Comparison of ENCODE assay signal across 9 cellular contexts in the genomic region with DNA sequence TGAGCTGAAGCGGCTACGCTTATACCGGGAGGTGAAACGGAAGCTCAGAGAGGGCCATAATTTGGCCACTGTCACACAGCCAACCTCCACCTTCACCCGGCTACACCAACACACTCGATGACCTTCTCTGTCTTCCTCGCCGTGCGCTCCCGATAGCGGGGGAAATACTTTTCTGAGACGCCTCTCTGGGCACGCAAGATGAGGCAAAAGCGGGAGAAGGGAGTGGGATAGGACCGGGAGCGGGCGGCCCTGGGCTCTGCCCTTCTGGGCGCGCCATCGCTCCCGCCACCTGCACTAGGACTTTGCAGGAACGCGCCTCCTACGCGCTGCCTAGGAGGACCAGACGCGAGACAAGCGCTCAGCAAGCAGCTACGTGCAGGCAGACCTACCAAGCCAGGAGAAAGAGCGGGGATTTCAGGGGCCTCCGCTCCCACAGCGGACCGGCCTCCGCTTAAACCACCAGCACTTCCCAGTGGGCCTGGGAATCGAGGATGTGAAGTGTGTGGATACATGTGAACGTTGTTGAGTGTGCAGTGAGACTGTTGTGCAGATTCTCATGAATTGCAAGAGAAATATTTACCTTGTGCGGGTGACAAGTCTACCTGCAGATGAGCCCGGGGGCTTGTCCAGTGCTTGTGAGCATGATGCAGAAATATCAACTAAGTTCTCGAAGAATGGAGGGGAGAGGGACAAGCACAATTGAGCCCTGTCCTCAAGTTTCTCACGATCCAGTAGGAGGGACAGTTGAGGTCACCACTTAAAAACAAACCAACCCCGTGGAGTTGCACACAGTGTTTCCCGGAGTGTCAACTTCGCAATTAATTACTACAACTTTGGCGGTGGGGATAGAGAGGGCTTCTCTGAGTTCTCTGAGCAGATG. TPM values are rescaled to one million over a fixed set of nuclear protein-coding genes. Genes with fewer than 3 reads are reported as not detected.
DNase-seq lines count a peak whose midpoint lies in the region; ATAC-seq lines count a peak whose summit lies in the region.
"Had no signal": no experiment of that assay in that cellular context is flagged by ENCODE, and none has a peak within 500 bp of the region (broad histone marks: within the 10 kb centered on the region; RNA-seq: fewer than 3 reads in every experiment).

No MANE protein-coding gene starts in this region.

- H3K36me3 Mint-ChIP-seq in activated CD4-positive, alpha-beta T cell treated with anti-CD3 and anti-CD28 coated beads for 36 hours (ENCODE audit: low read depth), result no peaks in the 10 kb centered on the region
- no peaks in the 10 kb centered on the region for H3K36me3 Mint-ChIP-seq in stimulated activated naive B cell treated with anti-CD40 and anti-IgM and Interleukin-4, amounts not matched to agents 10 μg/mL and 1 μg/mL and 100 μg/mL, for 72 hours

- H3K36me3 ChIP-seq in adipocyte (ENCODE audit: control insufficient read depth, insufficient read depth, low read length, severe bottlenecking), result no peaks in the 10 kb centered on the region
- H3K36me3 ChIP-seq in iPS-20b (ENCODE audit: insufficient read depth, low read depth, low read length), result no peaks in the 10 kb centered on the region

- no peak for DNase-seq in activated CD4-positive, alpha-beta T cell treated with anti-CD3 and anti-CD28 coated beads for 36 hours
- no peak for DNase-seq in activated CD4-positive, alpha-beta T cell treated with anti-CD3 and anti-CD28 coated beads for 1 hour
- no peak for DNase-seq in adipocyte (ENCODE audit: low read depth)
- DNase-seq in stimulated activated naive B cell treated with anti-CD40 and anti-IgM and Interleukin-4, amounts not matched to agents 10 μg/mL and 1 μg/mL and 100 μg/mL, for 72 hours, result no peak
- no peak for DNase-seq in NCI-H187 treated with DMSO at 0.1 percent for 48 hours (lab: John Stamatoyannopoulos, UW)
- DNase-seq in NCI-H446 treated with DMSO at 0.1 percent for 48 hours (lab: John Stamatoyannopoulos, UW), result no peak
- DNase-seq in stimulated activated CD4-positive, alpha-beta T cell treated with anti-CD3 and anti-CD28 coated beads, Interleukin-2, amount 100 ng/mL, for 24 hours, result no peak
- DNase-seq: NCI-H1105 had no signal

- H3K27ac Mint-ChIP-seq in activated CD4-positive, alpha-beta T cell treated with anti-CD3 and anti-CD28 coated beads for 36 hours, result no peak overlapping the region
- H3K27ac Mint-ChIP-seq in stimulated activated naive B cell treated with anti-CD40 and anti-IgM and Interleukin-4, amounts not matched to agents 10 μg/mL and 1 μg/mL and 100 μg/mL, for 72 hours, result peak overlapping the region; percentile 28

- peaks cover 68% of the 10 kb centered on the region for H3K27me3 Mint-ChIP-seq in activated CD4-positive, alpha-beta T cell treated with anti-CD3 and anti-CD28 coated beads for 36 hours
- peaks cover 79 to 90% of the 10 kb centered on the region in 2 donors for H3K27me3 Mint-ChIP-seq in stimulated activated naive B cell treated with anti-CD40 and anti-IgM and Interleukin-4, amounts not matched to agents 10 μg/mL and 1 μg/mL and 100 μg/mL, for 72 hours

- H3K9me3 ChIP-seq in adipocyte (ENCODE audit: control insufficient read depth, low read length), result no peaks in the 10 kb centered on the region
- peaks cover 13% of the 10 kb centered on the region; the same call in 1 of the 2 replicates for H3K9me3 ChIP-seq in iPS-20b (ENCODE audit: insufficient read depth, low read depth, low read length)

- H3K9me3 Mint-ChIP-seq in activated CD4-positive, alpha-beta T cell treated with anti-CD3 and anti-CD28 coated beads for 36 hours (ENCODE audit: low read depth), result no peaks in the 10 kb centered on the region
- H3K9me3 Mint-ChIP-seq in stimulated activated naive B cell treated with anti-CD40 and anti-IgM and Interleukin-4, amounts not matched to agents 10 μg/mL and 1 μg/mL and 100 μg/mL, for 72 hours, result no peaks in the 10 kb centered on the region

- no peak for ATAC-seq in activated CD4-positive, alpha-beta T cell treated with anti-CD3 and anti-CD28 coated beads for 36 hours
- no peak for ATAC-seq in stimulated activated naive B cell treated with anti-CD40 and anti-IgM and Interleukin-4, amounts not matched to agents 10 μg/mL and 1 μg/mL and 100 μg/mL, for 72 hours (replicated peaks)

- H3K4me1 ChIP-seq in adipocyte (ENCODE audit: control insufficient read depth, insufficient read depth, low read length), result peaks cover 29% of the 10 kb centered on the region
- H3K4me1 ChIP-seq in iPS-20b (ENCODE audit: insufficient read depth, low read length), result peaks cover 15% of the 10 kb centered on the region

- H3K9ac ChIP-seq in adipocyte (ENCODE audit: low read length) (no peak overlapping the region), iPS-20b (ENCODE audit: low read depth, low read length) (no peak overlapping the region)

- POLR2A ChIA-PET in activated CD4-positive, alpha-beta T cell treated with anti-CD3 and anti-CD28 coated beads for 36 hours (lab: Charles Lee), result no interaction called here

- H3K4me1 Mint-ChIP-seq in activated CD4-positive, alpha-beta T cell treated with anti-CD3 and anti-CD28 coated beads for 36 hours, result peaks cover 18% of the 10 kb centered on the region
- peaks cover 34 to 59% of the 10 kb centered on the region in 2 donors for H3K4me1 Mint-ChIP-seq in stimulated activated naive B cell treated with anti-CD40 and anti-IgM and Interleukin-4, amounts not matched to agents 10 μg/mL and 1 μg/mL and 100 μg/mL, for 72 hours

- H3K27ac ChIP-seq in iPS-20b (ENCODE audit: low read length), result no peak overlapping the region

- H3K4me3 Mint-ChIP-seq in activated CD4-positive, alpha-beta T cell treated with anti-CD3 and anti-CD28 coated beads for 36 hours, result peak overlapping the region; percentile 34
- peak overlapping the region; percentile 64 to 78 for H3K4me3 Mint-ChIP-seq in stimulated activated naive B cell treated with anti-CD40 and anti-IgM and Interleukin-4, amounts not matched to agents 10 μg/mL and 1 μg/mL and 100 μg/mL, for 72 hours

- CTCF ChIA-PET in activated CD4-positive, alpha-beta T cell treated with anti-CD3 and anti-CD28 coated beads for 36 hours (lab: Charles Lee), result interaction anchor here (0.6 to 4.3 kb wide), 6 partner anchors 11 to 909 kb away, joined by 3 to 30 read pairs (median 4); no protein-coding TSS in a partner anchor

- H3K4me3 ChIP-seq in adipocyte (ENCODE audit: low read length) (peak overlapping the region; percentile 74), iPS-20b (ENCODE audit: low read length) (peak overlapping the region; percentile 56; the same call in 1 of the 2 replicates)

- intact Hi-C loops in activated CD4-positive, alpha-beta T cell treated with anti-CD3 and anti-CD28 coated beads for 36 hours (cut with DNase I, micrococcal nuclease), result loop anchor here (1.0 to 5.0 kb wide), 4 partner anchors 12 to 711 kb away; a partner anchor contains a TSS

- H3K27me3 ChIP-seq in adipocyte (replicated peaks; ENCODE audit: control insufficient read depth, insufficient read depth, low read length) (peaks cover 62% of the 10 kb centered on the region), iPS-20b (ENCODE audit: insufficient read depth, low read length) (peaks cover 100% of the 10 kb centered on the region)

RNA-seq across cellular contexts. Expression of a gene that starts 11.5 kb away (rescaled TPM):
- not detected for total RNA-seq in activated CD4-positive, alpha-beta T cell treated with anti-CD3 and anti-CD28 coated beads for 36 hours

RNA-seq across cellular contexts. Expression of a gene that starts 56.2 kb away (rescaled TPM):
- total RNA-seq in activated CD4-positive, alpha-beta T cell treated with anti-CD3 and anti-CD28 coated beads for 36 hours, result not detected
